8 cellular contexts compared by ENCODE assay signal in genomic region chrX:13087322-13088154, GRCh38. TPM values are rescaled to one million over a fixed set of nuclear protein-coding genes. Genes with fewer than 3 reads are reported as not detected.
DNase-seq lines count a peak whose midpoint lies in the region; ATAC-seq and TF ChIP-seq lines count a peak whose summit lies in the region.

No MANE protein-coding gene starts in this region.

- H3K4me3 ChIP-seq in duodenal mucosa (ENCODE audit: low read depth in 1 of 2, low read length in 2 of 2): no peak overlapping the region
- no peak overlapping the region for H3K4me3 ChIP-seq in vagina

- H3K27me3 Mint-ChIP-seq in T-helper 2 cell treated with Interferon-gamma antibody and Interleukin-4, amounts not matched to agents 5 μg/mL and 100 μg/mL, for 36 hours (ENCODE audit: low read depth): no peaks in the 10 kb centered on the region
- H3K27me3 Mint-ChIP-seq in stimulated activated memory B cell treated with anti-CD40 and anti-IgM and Interleukin-4, amounts not matched to agents 10 μg/mL and 1 μg/mL and 100 μg/mL, for 72 hours: no peaks in the 10 kb centered on the region

- ATAC-seq in GM19351 (IDR thresholded peaks at IDR 0.05; ENCODE audit: unreplicated experiment) (peak; percentile 73), HG03457 (IDR thresholded peaks at IDR 0.05; ENCODE audit: unreplicated experiment) (peak; percentile 47)
- peak; percentile 82 for ATAC-seq in stimulated activated memory B cell treated with anti-CD40 and anti-IgM and Interleukin-4, amounts not matched to agents 10 μg/mL and 1 μg/mL and 100 μg/mL, for 72 hours

- no peak overlapping the region for H3K9ac ChIP-seq in duodenal mucosa (ENCODE audit: low read depth in 1 of 2, low read length in 2 of 2)

- H3K27ac ChIP-seq in duodenal mucosa (ENCODE audit: low read depth, low read length) (peak overlapping the region; percentile 32), vagina (no peak overlapping the region)

- H3K9me3 ChIP-seq in duodenal mucosa (ENCODE audit: control insufficient read depth in 1 of 2, low read length in 2 of 2) (no peaks in the 10 kb centered on the region), vagina (no peaks in the 10 kb centered on the region)

- H3K4me1 Mint-ChIP-seq in T-helper 2 cell treated with Interferon-gamma antibody and Interleukin-4, amounts not matched to agents 5 μg/mL and 100 μg/mL, for 36 hours (ENCODE audit: low read depth): peaks cover 72% of the 10 kb centered on the region
- H3K4me1 Mint-ChIP-seq in stimulated activated memory B cell treated with anti-CD40 and anti-IgM and Interleukin-4, amounts not matched to agents 10 μg/mL and 1 μg/mL and 100 μg/mL, for 72 hours: peaks cover 75% of the 10 kb centered on the region

- TF ChIP-seq POLR2A in vagina (IDR thresholded peaks at IDR 0.05): no peak

- peak overlapping the region; percentile 85 for H3K4me3 Mint-ChIP-seq in T-helper 2 cell treated with Interferon-gamma antibody and Interleukin-4, amounts not matched to agents 5 μg/mL and 100 μg/mL, for 36 hours
- peak overlapping the region; percentile 52 for H3K4me3 Mint-ChIP-seq in stimulated activated memory B cell treated with anti-CD40 and anti-IgM and Interleukin-4, amounts not matched to agents 10 μg/mL and 1 μg/mL and 100 μg/mL, for 72 hours

- H3K36me3 ChIP-seq in duodenal mucosa (ENCODE audit: control insufficient read depth in 1 of 2, insufficient read depth in 2 of 2, low read length in 2 of 2) (no peaks in the 10 kb centered on the region), vagina (no peaks in the 10 kb centered on the region)

- H3K9me3 Mint-ChIP-seq in T-helper 2 cell treated with Interferon-gamma antibody and Interleukin-4, amounts not matched to agents 5 μg/mL and 100 μg/mL, for 36 hours: no peaks in the 10 kb centered on the region
- no peaks in the 10 kb centered on the region for H3K9me3 Mint-ChIP-seq in stimulated activated memory B cell treated with anti-CD40 and anti-IgM and Interleukin-4, amounts not matched to agents 10 μg/mL and 1 μg/mL and 100 μg/mL, for 72 hours

- no peaks in the 10 kb centered on the region for H3K27me3 ChIP-seq in duodenal mucosa (ENCODE audit: control insufficient read depth in 1 of 2, insufficient read depth in 2 of 2, low read length in 2 of 2)
- no peaks in the 10 kb centered on the region for H3K27me3 ChIP-seq in vagina

- intact Hi-C loops in vagina (cut with DNase I): no loop called here

- H3K27ac Mint-ChIP-seq in T-helper 2 cell treated with Interferon-gamma antibody and Interleukin-4, amounts not matched to agents 5 μg/mL and 100 μg/mL, for 36 hours: peak overlapping the region; percentile 96
- H3K27ac Mint-ChIP-seq in stimulated activated memory B cell treated with anti-CD40 and anti-IgM and Interleukin-4, amounts not matched to agents 10 μg/mL and 1 μg/mL and 100 μg/mL, for 72 hours: peak overlapping the region; percentile 98

- H3K4me1 ChIP-seq in duodenal mucosa (ENCODE audit: control insufficient read depth in 1 of 2, insufficient read depth in 2 of 2, low read length in 2 of 2) (peaks cover 5 to 10% of the 10 kb centered on the region in 2 donors), vagina (no peaks in the 10 kb centered on the region)

- peaks cover 2% of the 10 kb centered on the region for H3K36me3 Mint-ChIP-seq in T-helper 2 cell treated with Interferon-gamma antibody and Interleukin-4, amounts not matched to agents 5 μg/mL and 100 μg/mL, for 36 hours (ENCODE audit: low read depth)
- no peaks in the 10 kb centered on the region for H3K36me3 Mint-ChIP-seq in stimulated activated memory B cell treated with anti-CD40 and anti-IgM and Interleukin-4, amounts not matched to agents 10 μg/mL and 1 μg/mL and 100 μg/mL, for 72 hours

- DNase-seq in AML-193 (lab: John Stamatoyannopoulos, UW) (peak; percentile 61 to 78), NCI-H2107 (lab: John Stamatoyannopoulos, UW) (no peak), vagina (ENCODE audit: extremely low spot score in 2 of 2) (no peak)
- peak; percentile 77 for DNase-seq in T-helper 2 cell treated with Interferon-gamma antibody and Interleukin-4, amounts not matched to agents 5 μg/mL and 100 μg/mL, for 36 hours (ENCODE audit: low spot score)

- TF ChIP-seq CTCF in vagina (IDR thresholded peaks at IDR 0.05): no peak

RNA-seq across cellular contexts. Expression of gene FAM9C, which starts 43.1 kb away (rescaled TPM):
- total RNA-seq in vagina: not detected

Comparison
In these comparisons a context has a peak if more than half of its experiments do, and no peak if none do; other contexts are left out.
1. DNase-seq: peak in AML-193 (2 of 2) and T-helper 2 cell treated with Interferon-gamma antibody and Interleukin-4, amounts not matched to agents 5 μg/mL and 100 μg/mL, for 36 hours (single experiment); none in NCI-H2107 (single experiment) and vagina (0 of 2).
2. Peak in every context shown above with its lines, with median percentiles within 50 percentile points of each other: ATAC-seq.